In genomic region chr19:38657633-38658222, GRCh38 we compare ENCODE assay signal across 8 cellular contexts. TPM values are rescaled to one million over a fixed set of nuclear protein-coding genes. Genes with fewer than 3 reads are reported as not detected.
DNase-seq lines count a peak whose midpoint lies in the region; ATAC-seq and TF ChIP-seq lines count a peak whose summit lies in the region.

No MANE protein-coding gene starts in this region.

- no peak for TF ChIP-seq POLR2A in ovary (IDR thresholded peaks at IDR 0.05)

- H3F3A ChIP-seq in Loucy (ENCODE audit: low read depth), result peaks cover 3% of the 10 kb centered on the region; the same call in 1 of the 2 replicates

- DNase-seq in AG20443 (ENCODE audit: low spot score), result peak; percentile 67
- DNase-seq in caudate nucleus (lab: John Stamatoyannopoulos, UW), result peak in 1 of 61 donors; percentile 4
- peak in 1 of 3 donors; percentile 38 for DNase-seq in mucosa of descending colon
- no peak for DNase-seq in GM19240 (ENCODE audit: insufficient read length, low spot score)
- DNase-seq in ovary, result no peak
- DNase-seq in NCI-H128 (lab: John Stamatoyannopoulos, UW; ENCODE audit: unreplicated experiment), result no peak
- no peak for DNase-seq in NCI-H526 (lab: John Stamatoyannopoulos, UW)

- H3K9ac ChIP-seq in Loucy (ENCODE audit: low read depth, low read length, poor library complexity, severe bottlenecking), result no peak overlapping the region

- H2AFZ ChIP-seq in Loucy (ENCODE audit: low read length), result no peak overlapping the region

- WGBS in ovary, 3 donors, result 13 to 24% (median 18%) methylated on average over 8 of the region's 8 CpGs

- no peaks in the 10 kb centered on the region for H3K27me3 ChIP-seq in Loucy (ENCODE audit: insufficient read depth, low read length, poor library complexity, severe bottlenecking)
- H3K27me3 ChIP-seq in ovary, result no peaks in the 10 kb centered on the region

- H3K4me3 ChIP-seq in Loucy (ENCODE audit: low read length, poor library complexity, severe bottlenecking), result no peak overlapping the region
- H3K4me3 ChIP-seq in mucosa of descending colon, result no peak overlapping the region
- no peak overlapping the region for H3K4me3 ChIP-seq in ovary

- H3K4me1 ChIP-seq in Loucy (ENCODE audit: insufficient read depth, low read length, poor library complexity, severe bottlenecking) (peaks cover 65% of the 10 kb centered on the region), mucosa of descending colon (ENCODE audit: low read depth) (peaks cover 87% of the 10 kb centered on the region), ovary (ENCODE audit: insufficient read depth) (peaks cover 41% of the 10 kb centered on the region)

- no peak for TF ChIP-seq EP300 in ovary (IDR thresholded peaks at IDR 0.05)

- peak; percentile 20 for ATAC-seq in mucosa of descending colon

- H3K4me2 ChIP-seq in Loucy (ENCODE audit: low read depth, low read length, poor library complexity, severe bottlenecking), result peak overlapping the region; percentile 98

- no peaks in the 10 kb centered on the region for H3K9me2 ChIP-seq in Loucy (replicated peaks; ENCODE audit: low read depth, low read length)

- H3K79me2 ChIP-seq in Loucy (ENCODE audit: insufficient read depth, low read length), result peaks cover 99% of the 10 kb centered on the region

- intact Hi-C loops in mucosa of descending colon (cut with DNase I, micrococcal nuclease) (no loop called here), ovary (cut with DNase I) (no loop called here)

- H4K20me1 ChIP-seq in Loucy (ENCODE audit: insufficient read depth, low read length, poor library complexity, severe bottlenecking), result peaks cover 91% of the 10 kb centered on the region

- H3K9me3 ChIP-seq in Loucy (ENCODE audit: insufficient read depth, low read depth, low read length) (no peaks in the 10 kb centered on the region), mucosa of descending colon (no peaks in the 10 kb centered on the region), ovary (no peaks in the 10 kb centered on the region)

- H3K36me3 ChIP-seq in Loucy (ENCODE audit: insufficient read depth, low read length) (peaks cover 36% of the 10 kb centered on the region; the same call in 1 of the 2 replicates), mucosa of descending colon (ENCODE audit: low read depth) (no peaks in the 10 kb centered on the region), ovary (no peaks in the 10 kb centered on the region)

- TF ChIP-seq CTCF in Loucy (conservative IDR thresholded peaks at IDR 0.05; ENCODE audit: low read length), result no peak
- TF ChIP-seq CTCF in mucosa of descending colon (IDR thresholded peaks at IDR 0.05), result no peak
- TF ChIP-seq CTCF in ovary (IDR thresholded peaks at IDR 0.05), result no peak

- H3K27ac ChIP-seq in caudate nucleus (ENCODE audit: low read depth, low read length) (peak overlapping the region; percentile 88), ovary (peak overlapping the region in 1 of 2 donors; percentile 72)

RNA-seq across cellular contexts. Expression of gene ACTN4, which starts 10.3 kb away (rescaled TPM):
- total RNA-seq in mucosa of descending colon, result 1,000 to 10,000 TPM in 2 of 3 donors, 100 to 1,000 TPM in 1; 566 to 1,080 (median 1,014) TPM
- total RNA-seq in ovary, result 100 to 1,000 TPM; 139 to 419 (median 299) TPM
- polyA plus RNA-seq in ovary, result 100 to 1,000 TPM; 188 to 458 TPM

RNA-seq across cellular contexts. Expression of gene EIF3K, which starts 38.7 kb away (rescaled TPM):
- 100 to 1,000 TPM; 338 to 393 (median 350) TPM for total RNA-seq in mucosa of descending colon
- total RNA-seq in ovary, result 100 to 1,000 TPM; 247 to 527 (median 267) TPM
- 100 to 1,000 TPM; 215 to 391 TPM for polyA plus RNA-seq in ovary

RNA-seq across cellular contexts. Expression of gene MAP4K1, which starts 40.0 kb away (rescaled TPM):
- total RNA-seq in mucosa of descending colon (10 to 100 TPM in 1 of 3 donors, 1 to 10 TPM in 2; 6.9 to 10.6 (median 7.4) TPM), ovary (1 to 10 TPM in 6 of 7 donors, under 1 TPM in 1; 0.95 to 6.1 (median 2.6) TPM)
- polyA plus RNA-seq in ovary, result 1 to 10 TPM; 1.0 to 2.6 TPM
